9 cellular contexts compared by ENCODE assay signal in genomic region chr12:4829161-4829792, GRCh38.
A peak's percentile ranks its signal among the peaks of the same experiment; 100 is the strongest.
DNase-seq lines count a peak whose midpoint lies in the region; ATAC-seq and TF ChIP-seq lines count a peak whose summit lies in the region.
"Had no signal": no experiment of that assay in that cellular context is flagged by ENCODE, and none has a peak within 500 bp of the region (broad histone marks: within the 10 kb centered on the region; RNA-seq: fewer than 3 reads in every experiment).

No MANE protein-coding gene starts in this region.

- POLR2A ChIA-PET in PC-9 (lab: Charles Lee; ENCODE audit: unreplicated experiment): no interaction called here

- H3K9me3 ChIP-seq in testis: no peaks in the 10 kb centered on the region
- no peaks in the 10 kb centered on the region for H3K9me3 ChIP-seq in PC-9 (ENCODE audit: insufficient read depth, low read depth)

- peaks cover 77% of the 10 kb centered on the region for H3K4me1 Mint-ChIP-seq in activated T-helper 2 cell treated with anti-CD3 and anti-CD28 coated beads, Interferon-gamma antibody, Interleukin-2, Interleukin-4, amounts not matched to agents 10 μg/mL and 5 μg/mL and 100 μg/mL, durations not matched to agents 14 hours and 24 hours and 36 hours (ENCODE audit: low read depth)

- DNase-seq in activated T-helper 2 cell treated with anti-CD3 and anti-CD28 coated beads, Interferon-gamma antibody, Interleukin-2, Interleukin-4, amounts not matched to agents 10 μg/mL and 5 μg/mL and 100 μg/mL, durations not matched to agents 14 hours and 24 hours and 36 hours (ENCODE audit: low spot score): peak; percentile 17
- DNase-seq in caudate nucleus (lab: John Stamatoyannopoulos, UW): no peak
- DNase-seq in testis: no peak
- DNase-seq in PC-9: no peak
- no peak for DNase-seq in NCI-H510A (lab: John Stamatoyannopoulos, UW)
- DNase-seq: right cardiac atrium had no signal

- ATAC-seq in GM19455 (IDR thresholded peaks at IDR 0.05; ENCODE audit: unreplicated experiment) (peak; percentile 84), HG03139 (IDR thresholded peaks at IDR 0.05; ENCODE audit: unreplicated experiment) (peak; percentile 87)

- peak overlapping the region; percentile 99 for H3K27ac Mint-ChIP-seq in activated T-helper 2 cell treated with anti-CD3 and anti-CD28 coated beads, Interferon-gamma antibody, Interleukin-2, Interleukin-4, amounts not matched to agents 10 μg/mL and 5 μg/mL and 100 μg/mL, durations not matched to agents 14 hours and 24 hours and 36 hours

- H3K27ac ChIP-seq in caudate nucleus (ENCODE audit: low read depth, low read length): no peak overlapping the region
- no peak overlapping the region for H3K27ac ChIP-seq in testis
- H3K27ac ChIP-seq in PC-9: no peak overlapping the region

- no peaks in the 10 kb centered on the region for H3K9me2 ChIP-seq in PC-9 (ENCODE audit: insufficient read depth)

- no peak overlapping the region for H2AFZ ChIP-seq in PC-9

- H4K20me1 ChIP-seq in PC-9 (ENCODE audit: insufficient read depth): no peaks in the 10 kb centered on the region

- TF ChIP-seq POLR2A in testis (IDR thresholded peaks at IDR 0.05): no peak

- no peak overlapping the region for H3K4me2 ChIP-seq in PC-9

- H3F3A ChIP-seq in PC-9 (ENCODE audit: insufficient read depth, low read depth): no peaks in the 10 kb centered on the region

- no peaks in the 10 kb centered on the region for H3K4me1 ChIP-seq in testis
- no peaks in the 10 kb centered on the region for H3K4me1 ChIP-seq in PC-9 (replicated peaks; ENCODE audit: insufficient read depth)

- no peaks in the 10 kb centered on the region for H3K27me3 ChIP-seq in testis
- H3K27me3 ChIP-seq in PC-9 (ENCODE audit: insufficient read depth, low read depth): peaks cover 88% of the 10 kb centered on the region

- no peaks in the 10 kb centered on the region for H3K79me2 ChIP-seq in PC-9 (ENCODE audit: low read depth)

- peak overlapping the region; percentile 56 for H3K4me3 ChIP-seq in GM12875 (ENCODE audit: low read depth, low read length)
- H3K4me3 ChIP-seq in testis: no peak overlapping the region
- no peak overlapping the region for H3K4me3 ChIP-seq in PC-9

- BruUV-seq in PC-9 (replicated peaks; lab: Mats Ljungman, UMichigan): no TSS peak

- peaks cover 38% of the 10 kb centered on the region for H3K36me3 Mint-ChIP-seq in activated T-helper 2 cell treated with anti-CD3 and anti-CD28 coated beads, Interferon-gamma antibody, Interleukin-2, Interleukin-4, amounts not matched to agents 10 μg/mL and 5 μg/mL and 100 μg/mL, durations not matched to agents 14 hours and 24 hours and 36 hours (ENCODE audit: low read depth)

- 74 to 79% methylated on average over 7 of the region's 7 CpGs for WGBS in testis, 2 donors

- H3K9me3 Mint-ChIP-seq in activated T-helper 2 cell treated with anti-CD3 and anti-CD28 coated beads, Interferon-gamma antibody, Interleukin-2, Interleukin-4, amounts not matched to agents 10 μg/mL and 5 μg/mL and 100 μg/mL, durations not matched to agents 14 hours and 24 hours and 36 hours: peaks cover 12% of the 10 kb centered on the region

- H3K4me3 Mint-ChIP-seq in activated T-helper 2 cell treated with anti-CD3 and anti-CD28 coated beads, Interferon-gamma antibody, Interleukin-2, Interleukin-4, amounts not matched to agents 10 μg/mL and 5 μg/mL and 100 μg/mL, durations not matched to agents 14 hours and 24 hours and 36 hours (ENCODE audit: low read depth): peak overlapping the region; percentile 92

- no peaks in the 10 kb centered on the region for H3K27me3 Mint-ChIP-seq in activated T-helper 2 cell treated with anti-CD3 and anti-CD28 coated beads, Interferon-gamma antibody, Interleukin-2, Interleukin-4, amounts not matched to agents 10 μg/mL and 5 μg/mL and 100 μg/mL, durations not matched to agents 14 hours and 24 hours and 36 hours (ENCODE audit: low read depth)

- H3K36me3 ChIP-seq in testis (ENCODE audit: low read depth, missing control alignments) (no peaks in the 10 kb centered on the region), PC-9 (ENCODE audit: low read depth) (no peaks in the 10 kb centered on the region)

- TF ChIP-seq CTCF in GM12875 (IDR thresholded peaks at IDR 0.05; ENCODE audit: borderline replicate concordance, insufficient read depth, low read depth, low read length): no peak
- TF ChIP-seq CTCF in testis (IDR thresholded peaks at IDR 0.05): no peak
- TF ChIP-seq CTCF in PC-9 (conservative IDR thresholded peaks at IDR 0.05): no peak

- intact Hi-C loops in activated T-helper 2 cell treated with anti-CD3 and anti-CD28 coated beads, Interferon-gamma antibody, Interleukin-2, Interleukin-4, amounts not matched to agents 10 μg/mL and 5 μg/mL and 100 μg/mL, durations not matched to agents 14 hours and 24 hours and 36 hours (cut with micrococcal nuclease): loop anchor here (1.0 to 10.0 kb wide), 5 partner anchors 13 to 954 kb away; partner anchors contain the start of genes AKAP3, CCND2, NDUFA9 and PARP11
- intact Hi-C loops in testis (cut with DNase I; ENCODE audit: low total_unique reads): no loop called here
- intact Hi-C loops in PC-9 (cut with micrococcal nuclease; ENCODE audit: unreplicated experiment): no loop called here

- CTCF ChIA-PET in PC-9 (lab: Charles Lee): no interaction called here
